ENCODE assay signal across 1 cellular context in the genomic region with DNA sequence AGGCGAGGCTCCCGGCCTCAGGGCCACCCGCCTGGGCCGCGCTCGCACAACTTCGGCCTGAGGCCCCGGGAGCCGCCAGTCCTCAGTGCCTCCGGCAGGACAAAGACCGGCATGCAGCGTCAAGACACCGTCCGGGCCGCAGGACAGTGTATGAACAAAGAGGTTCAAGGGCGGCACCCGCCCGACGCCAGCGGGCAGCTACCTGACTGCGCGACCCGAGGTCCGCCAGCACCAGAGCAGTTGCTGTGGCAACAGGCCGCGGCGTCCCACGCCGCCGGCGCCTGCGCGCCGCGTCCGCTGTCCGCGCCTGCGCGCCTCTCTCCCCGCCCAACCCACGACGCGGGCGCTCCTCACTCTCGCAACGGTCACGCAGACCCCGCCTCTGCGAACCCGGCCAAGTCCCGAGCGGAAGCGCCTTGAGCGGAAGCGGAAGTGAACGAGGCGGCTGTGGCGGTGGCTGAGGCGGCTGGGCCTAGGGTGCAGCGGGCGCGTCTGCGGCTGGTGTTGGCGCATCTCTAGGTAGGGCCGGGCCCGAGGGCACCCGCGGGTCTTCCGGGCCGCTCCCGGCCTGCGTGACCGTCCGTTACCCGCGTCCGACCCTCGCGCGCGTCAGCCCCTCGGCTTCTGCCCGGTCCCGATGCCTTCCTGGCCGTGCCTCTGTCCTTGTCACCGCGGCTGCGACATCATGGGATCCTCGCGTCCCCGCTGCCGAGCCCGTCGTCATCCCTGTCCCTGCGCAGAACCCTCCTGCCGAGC.
TF ChIP-seq lines count a peak whose summit lies in the region.

A gene with protein sequence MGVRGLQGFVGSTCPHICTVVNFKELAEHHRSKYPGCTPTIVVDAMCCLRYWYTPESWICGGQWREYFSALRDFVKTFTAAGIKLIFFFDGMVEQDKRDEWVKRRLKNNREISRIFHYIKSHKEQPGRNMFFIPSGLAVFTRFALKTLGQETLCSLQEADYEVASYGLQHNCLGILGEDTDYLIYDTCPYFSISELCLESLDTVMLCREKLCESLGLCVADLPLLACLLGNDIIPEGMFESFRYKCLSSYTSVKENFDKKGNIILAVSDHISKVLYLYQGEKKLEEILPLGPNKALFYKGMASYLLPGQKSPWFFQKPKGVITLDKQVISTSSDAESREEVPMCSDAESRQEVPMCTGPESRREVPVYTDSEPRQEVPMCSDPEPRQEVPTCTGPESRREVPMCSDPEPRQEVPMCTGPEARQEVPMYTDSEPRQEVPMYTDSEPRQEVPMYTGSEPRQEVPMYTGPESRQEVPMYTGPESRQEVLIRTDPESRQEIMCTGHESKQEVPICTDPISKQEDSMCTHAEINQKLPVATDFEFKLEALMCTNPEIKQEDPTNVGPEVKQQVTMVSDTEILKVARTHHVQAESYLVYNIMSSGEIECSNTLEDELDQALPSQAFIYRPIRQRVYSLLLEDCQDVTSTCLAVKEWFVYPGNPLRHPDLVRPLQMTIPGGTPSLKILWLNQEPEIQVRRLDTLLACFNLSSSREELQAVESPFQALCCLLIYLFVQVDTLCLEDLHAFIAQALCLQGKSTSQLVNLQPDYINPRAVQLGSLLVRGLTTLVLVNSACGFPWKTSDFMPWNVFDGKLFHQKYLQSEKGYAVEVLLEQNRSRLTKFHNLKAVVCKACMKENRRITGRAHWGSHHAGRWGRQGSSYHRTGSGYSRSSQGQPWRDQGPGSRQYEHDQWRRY (plus strand): TSS at position 435 of the 756 bp plus-strand sequence. CDS start 10,633 bp downstream, outside the sequence.

TF ChIP-seq in HepG2, 621 proteins besides CTCF, POLR2A, EP300 and RAD21 (continued from another document and continues in another):
- TF ChIP-seq, protein P1, sequence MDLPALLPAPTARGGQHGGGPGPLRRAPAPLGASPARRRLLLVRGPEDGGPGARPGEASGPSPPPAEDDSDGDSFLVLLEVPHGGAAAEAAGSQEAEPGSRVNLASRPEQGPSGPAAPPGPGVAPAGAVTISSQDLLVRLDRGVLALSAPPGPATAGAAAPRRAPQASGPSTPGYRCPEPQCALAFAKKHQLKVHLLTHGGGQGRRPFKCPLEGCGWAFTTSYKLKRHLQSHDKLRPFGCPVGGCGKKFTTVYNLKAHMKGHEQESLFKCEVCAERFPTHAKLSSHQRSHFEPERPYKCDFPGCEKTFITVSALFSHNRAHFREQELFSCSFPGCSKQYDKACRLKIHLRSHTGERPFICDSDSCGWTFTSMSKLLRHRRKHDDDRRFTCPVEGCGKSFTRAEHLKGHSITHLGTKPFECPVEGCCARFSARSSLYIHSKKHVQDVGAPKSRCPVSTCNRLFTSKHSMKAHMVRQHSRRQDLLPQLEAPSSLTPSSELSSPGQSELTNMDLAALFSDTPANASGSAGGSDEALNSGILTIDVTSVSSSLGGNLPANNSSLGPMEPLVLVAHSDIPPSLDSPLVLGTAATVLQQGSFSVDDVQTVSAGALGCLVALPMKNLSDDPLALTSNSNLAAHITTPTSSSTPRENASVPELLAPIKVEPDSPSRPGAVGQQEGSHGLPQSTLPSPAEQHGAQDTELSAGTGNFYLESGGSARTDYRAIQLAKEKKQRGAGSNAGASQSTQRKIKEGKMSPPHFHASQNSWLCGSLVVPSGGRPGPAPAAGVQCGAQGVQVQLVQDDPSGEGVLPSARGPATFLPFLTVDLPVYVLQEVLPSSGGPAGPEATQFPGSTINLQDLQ (CRISPR knock-in tag; IDR thresholded peaks at IDR 0.05): peak; percentile 63; the same call in 1 of the 2 replicates
- TF ChIP-seq ZNF577 (CRISPR knock-in tag; IDR thresholded peaks at IDR 0.05; ENCODE audit: borderline replicate concordance, low read depth) (peak; percentile 91; the same call in 1 of the 2 replicates), ZNF574 (CRISPR knock-in tag; IDR thresholded peaks at IDR 0.05) (peak; percentile 95), DMTF1 (CRISPR knock-in tag; IDR thresholded peaks at IDR 0.05) (0 out of 2 replicates have a peak, but pooled peaks have one; percentile 13), ZNF318 (CRISPR knock-in tag; IDR thresholded peaks at IDR 0.05) (peak; percentile 92; the same call in 1 of the 2 replicates), ZNF749 (CRISPR knock-in tag; IDR thresholded peaks at IDR 0.05; ENCODE audit: borderline replicate concordance) (peak; percentile 58), ZNF564 (CRISPR knock-in tag; IDR thresholded peaks at IDR 0.05) (peak; percentile 90), HNF1B (CRISPR knock-in tag; IDR thresholded peaks at IDR 0.05) (0 out of 2 replicates have a peak, but pooled peaks have one; percentile 32), MEIS1 (CRISPR knock-in tag; IDR thresholded peaks at IDR 0.05; ENCODE audit: borderline replicate concordance) (peak; percentile 96), ARNT (IDR thresholded peaks at IDR 0.05) (no peak), REXO4 (CRISPR knock-in tag; IDR thresholded peaks at IDR 0.05; ENCODE audit: borderline replicate concordance) (0 out of 2 replicates have a peak, but pooled peaks have one; percentile 58)
- TF ChIP-seq, protein P2, sequence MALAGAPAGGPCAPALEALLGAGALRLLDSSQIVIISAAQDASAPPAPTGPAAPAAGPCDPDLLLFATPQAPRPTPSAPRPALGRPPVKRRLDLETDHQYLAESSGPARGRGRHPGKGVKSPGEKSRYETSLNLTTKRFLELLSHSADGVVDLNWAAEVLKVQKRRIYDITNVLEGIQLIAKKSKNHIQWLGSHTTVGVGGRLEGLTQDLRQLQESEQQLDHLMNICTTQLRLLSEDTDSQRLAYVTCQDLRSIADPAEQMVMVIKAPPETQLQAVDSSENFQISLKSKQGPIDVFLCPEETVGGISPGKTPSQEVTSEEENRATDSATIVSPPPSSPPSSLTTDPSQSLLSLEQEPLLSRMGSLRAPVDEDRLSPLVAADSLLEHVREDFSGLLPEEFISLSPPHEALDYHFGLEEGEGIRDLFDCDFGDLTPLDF (CRISPR knock-in tag; IDR thresholded peaks at IDR 0.05): peak; percentile 61; the same call in 1 of the 2 replicates
- TF ChIP-seq, protein P3, sequence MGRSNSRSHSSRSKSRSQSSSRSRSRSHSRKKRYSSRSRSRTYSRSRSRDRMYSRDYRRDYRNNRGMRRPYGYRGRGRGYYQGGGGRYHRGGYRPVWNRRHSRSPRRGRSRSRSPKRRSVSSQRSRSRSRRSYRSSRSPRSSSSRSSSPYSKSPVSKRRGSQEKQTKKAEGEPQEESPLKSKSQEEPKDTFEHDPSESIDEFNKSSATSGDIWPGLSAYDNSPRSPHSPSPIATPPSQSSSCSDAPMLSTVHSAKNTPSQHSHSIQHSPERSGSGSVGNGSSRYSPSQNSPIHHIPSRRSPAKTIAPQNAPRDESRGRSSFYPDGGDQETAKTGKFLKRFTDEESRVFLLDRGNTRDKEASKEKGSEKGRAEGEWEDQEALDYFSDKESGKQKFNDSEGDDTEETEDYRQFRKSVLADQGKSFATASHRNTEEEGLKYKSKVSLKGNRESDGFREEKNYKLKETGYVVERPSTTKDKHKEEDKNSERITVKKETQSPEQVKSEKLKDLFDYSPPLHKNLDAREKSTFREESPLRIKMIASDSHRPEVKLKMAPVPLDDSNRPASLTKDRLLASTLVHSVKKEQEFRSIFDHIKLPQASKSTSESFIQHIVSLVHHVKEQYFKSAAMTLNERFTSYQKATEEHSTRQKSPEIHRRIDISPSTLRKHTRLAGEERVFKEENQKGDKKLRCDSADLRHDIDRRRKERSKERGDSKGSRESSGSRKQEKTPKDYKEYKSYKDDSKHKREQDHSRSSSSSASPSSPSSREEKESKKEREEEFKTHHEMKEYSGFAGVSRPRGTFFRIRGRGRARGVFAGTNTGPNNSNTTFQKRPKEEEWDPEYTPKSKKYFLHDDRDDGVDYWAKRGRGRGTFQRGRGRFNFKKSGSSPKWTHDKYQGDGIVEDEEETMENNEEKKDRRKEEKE (IDR thresholded peaks at IDR 0.05): no peak
